ENCODE assay signal across 8 cellular contexts in genomic region chr2:201118957-201119848, GRCh38. TPM values are rescaled to one million over a fixed set of nuclear protein-coding genes. Genes with fewer than 3 reads are reported as not detected.
DNase-seq lines count a peak whose midpoint lies in the region; ATAC-seq lines count a peak whose summit lies in the region.

No MANE protein-coding gene starts in this region.

- no peaks in the 10 kb centered on the region for H3K27me3 Mint-ChIP-seq in activated CD4-positive, alpha-beta memory T cell treated with anti-CD3 and anti-CD28 coated beads, Interleukin-2, amount 10 ng/mL, durations not matched to agents 7 days and 5 days

- H3K27ac ChIP-seq in KOPT-K1 (ENCODE audit: low read depth, low read length, poor library complexity, severe bottlenecking) = peak overlapping the region; percentile 97

- no peak for ATAC-seq in GM21367 (IDR thresholded peaks at IDR 0.05; ENCODE audit: unreplicated experiment)

- peaks cover 2% of the 10 kb centered on the region for H3K9me3 Mint-ChIP-seq in activated CD4-positive, alpha-beta memory T cell treated with anti-CD3 and anti-CD28 coated beads, Interleukin-2, amount 10 ng/mL, durations not matched to agents 7 days and 5 days

- no peaks in the 10 kb centered on the region for H3K9me3 ChIP-seq in KOPT-K1 (ENCODE audit: insufficient read depth, low read length, poor library complexity, severe bottlenecking)

- POLR2A ChIA-PET in activated CD4-positive, alpha-beta memory T cell treated with anti-CD3 and anti-CD28 coated beads, Interleukin-2, amount 10 ng/mL, durations not matched to agents 7 days and 5 days (lab: Charles Lee) = interaction anchor here (1.0 to 7.8 kb wide), 19 partner anchors 13 to 332 kb away, joined by 3 to 105 read pairs (median 29); partner anchors contain the start of genes CASP10, CASP8, CLK1 and HYCC2

- peak overlapping the region; percentile 98 for H3K27ac Mint-ChIP-seq in activated CD4-positive, alpha-beta memory T cell treated with anti-CD3 and anti-CD28 coated beads, Interleukin-2, amount 10 ng/mL, durations not matched to agents 7 days and 5 days

- peak; percentile 39 for DNase-seq in activated CD4-positive, alpha-beta T cell treated with anti-CD3 and anti-CD28 coated beads for 48 hours
- DNase-seq in activated CD4-positive, alpha-beta T cell treated with anti-CD3 and anti-CD28 coated beads, Interleukin-2, amount 50 U/mL, for 48 hours = no peak
- DNase-seq in activated CD4-positive, alpha-beta memory T cell treated with anti-CD3 and anti-CD28 coated beads, Interleukin-2, amount 10 ng/mL, durations not matched to agents 7 days and 5 days = peak; percentile 38
- peak; percentile 27 for DNase-seq in germinal center (ENCODE audit: low spot score)
- DNase-seq in renal cortical epithelial cell (ENCODE audit: low read depth) = peak; percentile 61
- no peak for DNase-seq in SHP77 (lab: John Stamatoyannopoulos, UW)

- H3K36me3 ChIP-seq in KOPT-K1 (ENCODE audit: insufficient read depth, low read length) = no peaks in the 10 kb centered on the region

- peaks cover 54% of the 10 kb centered on the region for H3K4me1 Mint-ChIP-seq in activated CD4-positive, alpha-beta memory T cell treated with anti-CD3 and anti-CD28 coated beads, Interleukin-2, amount 10 ng/mL, durations not matched to agents 7 days and 5 days

- CTCF ChIA-PET in activated CD4-positive, alpha-beta memory T cell treated with anti-CD3 and anti-CD28 coated beads, Interleukin-2, amount 10 ng/mL, durations not matched to agents 7 days and 5 days (lab: Charles Lee) = interaction anchor here (0.9 to 6.3 kb wide), 9 partner anchors 11 to 255 kb away, joined by 3 to 75 read pairs (median 8); partner anchors contain the start of genes CLK1, HYCC2 and NDUFB3

- H3K4me3 Mint-ChIP-seq in activated CD4-positive, alpha-beta memory T cell treated with anti-CD3 and anti-CD28 coated beads, Interleukin-2, amount 10 ng/mL, durations not matched to agents 7 days and 5 days = peak overlapping the region; percentile 96

- peaks cover 71% of the 10 kb centered on the region for H3K36me3 Mint-ChIP-seq in activated CD4-positive, alpha-beta memory T cell treated with anti-CD3 and anti-CD28 coated beads, Interleukin-2, amount 10 ng/mL, durations not matched to agents 7 days and 5 days (ENCODE audit: low read depth)

RNA-seq across cellular contexts. Expression of gene CFLAR, which starts 3.2 kb away (rescaled TPM):
- total RNA-seq in activated CD4-positive, alpha-beta memory T cell treated with anti-CD3 and anti-CD28 coated beads, Interleukin-2, amount 10 ng/mL, durations not matched to agents 7 days and 5 days = 100 to 1,000 TPM; 192 to 196 TPM
- total RNA-seq in renal cortical epithelial cell = 253 and 297 TPM in 2 replicates

RNA-seq across cellular contexts. Expression of gene NDUFB3, which starts 47.4 kb away (rescaled TPM):
- total RNA-seq in activated CD4-positive, alpha-beta memory T cell treated with anti-CD3 and anti-CD28 coated beads, Interleukin-2, amount 10 ng/mL, durations not matched to agents 7 days and 5 days = 100 to 1,000 TPM; 133 to 135 TPM
- 103 and 115 TPM in 2 replicates for total RNA-seq in renal cortical epithelial cell

RNA-seq across cellular contexts. Expression of gene HYCC2, which starts 47.7 kb away (rescaled TPM):
- 10 to 100 TPM; 27.9 to 31.9 TPM for total RNA-seq in activated CD4-positive, alpha-beta memory T cell treated with anti-CD3 and anti-CD28 coated beads, Interleukin-2, amount 10 ng/mL, durations not matched to agents 7 days and 5 days
- total RNA-seq in renal cortical epithelial cell = 10.9 and 17.1 TPM in 2 replicates

Comparison
In these comparisons a context has a peak if more than half of its experiments do, and no peak if none do; other contexts are left out.
1. DNase-seq: peak in activated CD4-positive, alpha-beta T cell treated with anti-CD3 and anti-CD28 coated beads for 48 hours (single experiment), activated CD4-positive, alpha-beta memory T cell treated with anti-CD3 and anti-CD28 coated beads, Interleukin-2, amount 10 ng/mL, durations not matched to agents 7 days and 5 days (single experiment), germinal center (single experiment) and renal cortical epithelial cell (single experiment); none in activated CD4-positive, alpha-beta T cell treated with anti-CD3 and anti-CD28 coated beads, Interleukin-2, amount 50 U/mL, for 48 hours (0 of 2) and SHP77 (0 of 2).